Comparison of ENCODE assay signal across 1 cellular context in the genomic region with DNA sequence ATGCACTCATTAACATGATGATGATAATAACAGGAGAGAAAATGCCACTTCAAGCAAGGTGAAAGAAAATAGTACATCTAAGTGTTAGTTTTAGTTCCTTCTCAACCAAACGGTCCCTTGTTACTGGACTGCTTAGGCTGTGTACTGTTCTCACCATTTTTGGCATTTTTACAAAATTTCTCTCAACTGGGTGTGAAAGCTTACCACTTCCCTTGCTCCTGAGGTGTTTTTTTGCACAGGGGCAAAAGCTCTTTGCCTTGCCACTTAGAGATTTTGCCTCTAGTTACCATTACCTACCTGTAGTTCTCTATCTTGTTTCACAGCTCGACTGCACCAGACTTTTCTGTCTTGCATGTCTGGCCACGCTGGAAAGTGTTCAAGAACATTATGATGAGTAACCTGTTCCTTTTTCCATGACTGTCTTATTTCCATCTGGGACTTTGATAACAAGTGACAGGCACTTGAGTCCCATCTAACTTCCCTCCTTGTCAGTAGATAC.
A peak's percentile ranks its signal among the peaks of the same experiment; 100 is the strongest.
TF ChIP-seq lines count a peak whose summit lies in the region.

No MANE protein-coding gene starts in this region.

TF ChIP-seq in K562, 482 proteins besides CTCF, POLR2A, EP300 and RAD21 (continued from another document and continues in another):
- TF ChIP-seq, protein P1, sequence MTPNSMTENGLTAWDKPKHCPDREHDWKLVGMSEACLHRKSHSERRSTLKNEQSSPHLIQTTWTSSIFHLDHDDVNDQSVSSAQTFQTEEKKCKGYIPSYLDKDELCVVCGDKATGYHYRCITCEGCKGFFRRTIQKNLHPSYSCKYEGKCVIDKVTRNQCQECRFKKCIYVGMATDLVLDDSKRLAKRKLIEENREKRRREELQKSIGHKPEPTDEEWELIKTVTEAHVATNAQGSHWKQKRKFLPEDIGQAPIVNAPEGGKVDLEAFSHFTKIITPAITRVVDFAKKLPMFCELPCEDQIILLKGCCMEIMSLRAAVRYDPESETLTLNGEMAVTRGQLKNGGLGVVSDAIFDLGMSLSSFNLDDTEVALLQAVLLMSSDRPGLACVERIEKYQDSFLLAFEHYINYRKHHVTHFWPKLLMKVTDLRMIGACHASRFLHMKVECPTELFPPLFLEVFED (CRISPR knock-in tag; conservative IDR thresholded peaks at IDR 0.05): no peak
- TF ChIP-seq FOXK2 (conservative IDR thresholded peaks at IDR 0.05 in 1 of 2, IDR thresholded peaks at IDR 0.05 in 1 of 2; ENCODE audit: low read depth in 2 of 2) (peak; percentile 47 to 59; a peak in 1 of 4 replicates), HEY1 (CRISPR knock-in tag; IDR thresholded peaks at IDR 0.05; ENCODE audit: borderline replicate concordance) (no peak), MAFF (IDR thresholded peaks at IDR 0.05; ENCODE audit: low read length) (no peak), BACH1 (tag; IDR thresholded peaks at IDR 0.05) (no peak), ZNF347 (CRISPR knock-in tag; IDR thresholded peaks at IDR 0.05; ENCODE audit: low read depth) (no peak), ZNF197 (CRISPR knock-in tag; IDR thresholded peaks at IDR 0.05; ENCODE audit: low read depth) (no peak), FUS (optimal IDR thresholded peaks at IDR 0.05; ENCODE audit: low read depth, low read length) (no peak), GTF2A2 (tag; IDR thresholded peaks at IDR 0.05) (no peak), HNRNPUL1 (IDR thresholded peaks at IDR 0.05; ENCODE audit: low read length) (no peak), MTA2 (IDR thresholded peaks at IDR 0.05; ENCODE audit: low read depth) (peak; percentile 49), ZNF76 (CRISPR knock-in tag; IDR thresholded peaks at IDR 0.05; ENCODE audit: borderline replicate concordance) (no peak), ZSCAN29 (IDR thresholded peaks at IDR 0.05) (no peak), ZNF41 (CRISPR knock-in tag; conservative IDR thresholded peaks at IDR 0.05) (no peak), SMARCC2 (IDR thresholded peaks at IDR 0.05; ENCODE audit: low read depth) (peak; percentile 53; the same call in 1 of the 2 replicates), ZNF584 (CRISPR knock-in tag; IDR thresholded peaks at IDR 0.05; ENCODE audit: low read depth) (no peak), EHMT2 (IDR thresholded peaks at IDR 0.05) (peak; percentile 60; the same call in 1 of the 2 replicates), NR2F6 (CRISPR knock-in tag; IDR thresholded peaks at IDR 0.05) (no peak), NELFE (IDR thresholded peaks at IDR 0.05; ENCODE audit: insufficient read depth, insufficient read length) (no peak), ATF7 (IDR thresholded peaks at IDR 0.05) (peak; percentile 48; the same call in 1 of the 2 replicates), MXI1 (IDR thresholded peaks at IDR 0.05; ENCODE audit: low read depth, low read length) (no peak), NFATC3 (IDR thresholded peaks at IDR 0.05) (peak; percentile 97), ELF1 (tag; IDR thresholded peaks at IDR 0.05) (no peak), ETV1 (tag; conservative IDR thresholded peaks at IDR 0.05; ENCODE audit: low read depth) (no peak), CBFA2T2 (conservative IDR thresholded peaks at IDR 0.05) (peak; percentile 44), TEAD1 (CRISPR knock-in tag; IDR thresholded peaks at IDR 0.05) (no peak), ZKSCAN8 (CRISPR knock-in tag; IDR thresholded peaks at IDR 0.05) (no peak), RHOXF2B (CRISPR knock-in tag; conservative IDR thresholded peaks at IDR 0.05) (no peak), ZNF253 (CRISPR knock-in tag; conservative IDR thresholded peaks at IDR 0.05) (no peak), NCOR1 (IDR thresholded peaks at IDR 0.05) (peak; percentile 13; the same call in 1 of the 2 replicates), POLR2B (IDR thresholded peaks at IDR 0.05; ENCODE audit: low read depth, partially characterized antibody) (no peak), MEIS2 (IDR thresholded peaks at IDR 0.05; ENCODE audit: partially characterized antibody) (peak; percentile 82), FOXA3 (CRISPR knock-in tag; conservative IDR thresholded peaks at IDR 0.05 in 1 of 2, IDR thresholded peaks at IDR 0.05 in 1 of 2) (no peak), SMAD3 (CRISPR knock-in tag; conservative IDR thresholded peaks at IDR 0.05) (no peak; the same call in 1 of the 2 replicates), STAT5A (IDR thresholded peaks at IDR 0.05; ENCODE audit: borderline replicate concordance, low read length) (no peak), NFE2 (IDR thresholded peaks at IDR 0.05; ENCODE audit: low read depth) (peak; percentile 33; the same call in 1 of the 2 replicates), RBM14 (IDR thresholded peaks at IDR 0.05; ENCODE audit: borderline replicate concordance, insufficient read depth, low read depth, low read length) (no peak), MAZ (CRISPR knock-in tag; conservative IDR thresholded peaks at IDR 0.05 in 1 of 2, IDR thresholded peaks at IDR 0.05 in 1 of 2) (0 out of 4 replicates have a peak, but pooled peaks of 1 of the 2 experiments have one; percentile 41), MECOM (CRISPR knock-in tag; IDR thresholded peaks at IDR 0.05) (peak; percentile 88), COPS2 (conservative IDR thresholded peaks at IDR 0.05) (no peak), HNRNPH1 (optimal IDR thresholded peaks at IDR 0.05; ENCODE audit: low read depth, low read length) (no peak), HDAC8 (tag; IDR thresholded peaks at IDR 0.05) (no peak), JUND (IDR thresholded peaks at IDR 0.05; ENCODE audit: borderline replicate concordance, low read depth, low read length) (peak; percentile 60; the same call in 1 of the 2 replicates), JUND (tag; IDR thresholded peaks at IDR 0.05; ENCODE audit: borderline replicate concordance, low read depth, low read length) (peak; percentile 70; the same call in 1 of the 3 replicates), POLR2AphosphoS5 (IDR thresholded peaks at IDR 0.05; ENCODE audit: control insufficient read depth, insufficient read depth, low read depth, low read length) (0 out of 2 replicates have a peak, but pooled peaks have one; percentile 22), CHD2 (IDR thresholded peaks at IDR 0.05; ENCODE audit: low read depth, low read length) (no peak), BCL6 (CRISPR knock-in tag; IDR thresholded peaks at IDR 0.05) (no peak)
- TF ChIP-seq, protein P2, sequence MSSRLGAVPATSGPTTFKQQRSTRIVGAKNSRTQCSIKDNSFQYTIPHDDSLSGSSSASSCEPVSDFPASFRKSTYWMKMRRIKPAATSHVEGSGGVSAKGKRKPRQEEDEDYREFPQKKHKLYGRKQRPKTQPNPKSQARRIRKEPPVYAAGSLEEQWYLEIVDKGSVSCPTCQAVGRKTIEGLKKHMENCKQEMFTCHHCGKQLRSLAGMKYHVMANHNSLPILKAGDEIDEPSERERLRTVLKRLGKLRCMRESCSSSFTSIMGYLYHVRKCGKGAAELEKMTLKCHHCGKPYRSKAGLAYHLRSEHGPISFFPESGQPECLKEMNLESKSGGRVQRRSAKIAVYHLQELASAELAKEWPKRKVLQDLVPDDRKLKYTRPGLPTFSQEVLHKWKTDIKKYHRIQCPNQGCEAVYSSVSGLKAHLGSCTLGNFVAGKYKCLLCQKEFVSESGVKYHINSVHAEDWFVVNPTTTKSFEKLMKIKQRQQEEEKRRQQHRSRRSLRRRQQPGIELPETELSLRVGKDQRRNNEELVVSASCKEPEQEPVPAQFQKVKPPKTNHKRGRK (tag; IDR thresholded peaks at IDR 0.05): no peak
- TF ChIP-seq, protein P3, sequence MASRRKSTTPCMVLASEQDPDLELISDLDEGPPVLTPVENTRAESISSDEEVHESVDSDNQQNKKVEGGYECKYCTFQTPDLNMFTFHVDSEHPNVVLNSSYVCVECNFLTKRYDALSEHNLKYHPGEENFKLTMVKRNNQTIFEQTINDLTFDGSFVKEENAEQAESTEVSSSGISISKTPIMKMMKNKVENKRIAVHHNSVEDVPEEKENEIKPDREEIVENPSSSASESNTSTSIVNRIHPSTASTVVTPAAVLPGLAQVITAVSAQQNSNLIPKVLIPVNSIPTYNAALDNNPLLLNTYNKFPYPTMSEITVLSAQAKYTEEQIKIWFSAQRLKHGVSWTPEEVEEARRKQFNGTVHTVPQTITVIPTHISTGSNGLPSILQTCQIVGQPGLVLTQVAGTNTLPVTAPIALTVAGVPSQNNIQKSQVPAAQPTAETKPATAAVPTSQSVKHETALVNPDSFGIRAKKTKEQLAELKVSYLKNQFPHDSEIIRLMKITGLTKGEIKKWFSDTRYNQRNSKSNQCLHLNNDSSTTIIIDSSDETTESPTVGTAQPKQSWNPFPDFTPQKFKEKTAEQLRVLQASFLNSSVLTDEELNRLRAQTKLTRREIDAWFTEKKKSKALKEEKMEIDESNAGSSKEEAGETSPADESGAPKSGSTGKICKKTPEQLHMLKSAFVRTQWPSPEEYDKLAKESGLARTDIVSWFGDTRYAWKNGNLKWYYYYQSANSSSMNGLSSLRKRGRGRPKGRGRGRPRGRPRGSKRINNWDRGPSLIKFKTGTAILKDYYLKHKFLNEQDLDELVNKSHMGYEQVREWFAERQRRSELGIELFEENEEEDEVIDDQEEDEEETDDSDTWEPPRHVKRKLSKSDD (conservative IDR thresholded peaks at IDR 0.05; ENCODE audit: low read length): no peak
- TF ChIP-seq, protein P4, sequence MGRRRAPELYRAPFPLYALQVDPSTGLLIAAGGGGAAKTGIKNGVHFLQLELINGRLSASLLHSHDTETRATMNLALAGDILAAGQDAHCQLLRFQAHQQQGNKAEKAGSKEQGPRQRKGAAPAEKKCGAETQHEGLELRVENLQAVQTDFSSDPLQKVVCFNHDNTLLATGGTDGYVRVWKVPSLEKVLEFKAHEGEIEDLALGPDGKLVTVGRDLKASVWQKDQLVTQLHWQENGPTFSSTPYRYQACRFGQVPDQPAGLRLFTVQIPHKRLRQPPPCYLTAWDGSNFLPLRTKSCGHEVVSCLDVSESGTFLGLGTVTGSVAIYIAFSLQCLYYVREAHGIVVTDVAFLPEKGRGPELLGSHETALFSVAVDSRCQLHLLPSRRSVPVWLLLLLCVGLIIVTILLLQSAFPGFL (CRISPR knock-in tag; IDR thresholded peaks at IDR 0.05): no peak
- TF ChIP-seq, protein P5, sequence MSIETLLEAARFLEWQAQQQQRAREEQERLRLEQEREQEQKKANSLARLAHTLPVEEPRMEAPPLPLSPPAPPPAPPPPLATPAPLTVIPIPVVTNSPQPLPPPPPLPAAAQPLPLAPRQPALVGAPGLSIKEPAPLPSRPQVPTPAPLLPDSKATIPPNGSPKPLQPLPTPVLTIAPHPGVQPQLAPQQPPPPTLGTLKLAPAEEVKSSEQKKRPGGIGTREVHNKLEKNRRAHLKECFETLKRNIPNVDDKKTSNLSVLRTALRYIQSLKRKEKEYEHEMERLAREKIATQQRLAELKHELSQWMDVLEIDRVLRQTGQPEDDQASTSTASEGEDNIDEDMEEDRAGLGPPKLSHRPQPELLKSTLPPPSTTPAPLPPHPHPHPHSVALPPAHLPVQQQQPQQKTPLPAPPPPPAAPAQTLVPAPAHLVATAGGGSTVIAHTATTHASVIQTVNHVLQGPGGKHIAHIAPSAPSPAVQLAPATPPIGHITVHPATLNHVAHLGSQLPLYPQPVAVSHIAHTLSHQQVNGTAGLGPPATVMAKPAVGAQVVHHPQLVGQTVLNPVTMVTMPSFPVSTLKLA (conservative IDR thresholded peaks at IDR 0.05): peak in 1 of 2 experiments; percentile 47; a peak in 2 of 4 replicates
- TF ChIP-seq, protein P6, sequence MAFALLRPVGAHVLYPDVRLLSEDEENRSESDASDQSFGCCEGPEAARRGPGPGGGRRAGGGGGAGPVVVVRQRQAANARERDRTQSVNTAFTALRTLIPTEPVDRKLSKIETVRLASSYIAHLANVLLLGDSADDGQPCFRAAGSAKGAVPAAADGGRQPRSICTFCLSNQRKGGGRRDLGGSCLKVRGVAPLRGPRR (CRISPR knock-in tag; IDR thresholded peaks at IDR 0.05): no peak
- TF ChIP-seq, protein P7, sequence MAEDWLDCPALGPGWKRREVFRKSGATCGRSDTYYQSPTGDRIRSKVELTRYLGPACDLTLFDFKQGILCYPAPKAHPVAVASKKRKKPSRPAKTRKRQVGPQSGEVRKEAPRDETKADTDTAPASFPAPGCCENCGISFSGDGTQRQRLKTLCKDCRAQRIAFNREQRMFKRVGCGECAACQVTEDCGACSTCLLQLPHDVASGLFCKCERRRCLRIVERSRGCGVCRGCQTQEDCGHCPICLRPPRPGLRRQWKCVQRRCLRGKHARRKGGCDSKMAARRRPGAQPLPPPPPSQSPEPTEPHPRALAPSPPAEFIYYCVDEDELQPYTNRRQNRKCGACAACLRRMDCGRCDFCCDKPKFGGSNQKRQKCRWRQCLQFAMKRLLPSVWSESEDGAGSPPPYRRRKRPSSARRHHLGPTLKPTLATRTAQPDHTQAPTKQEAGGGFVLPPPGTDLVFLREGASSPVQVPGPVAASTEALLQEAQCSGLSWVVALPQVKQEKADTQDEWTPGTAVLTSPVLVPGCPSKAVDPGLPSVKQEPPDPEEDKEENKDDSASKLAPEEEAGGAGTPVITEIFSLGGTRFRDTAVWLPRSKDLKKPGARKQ (CRISPR knock-in tag; IDR thresholded peaks at IDR 0.05): no peak
- TF ChIP-seq, protein P8, sequence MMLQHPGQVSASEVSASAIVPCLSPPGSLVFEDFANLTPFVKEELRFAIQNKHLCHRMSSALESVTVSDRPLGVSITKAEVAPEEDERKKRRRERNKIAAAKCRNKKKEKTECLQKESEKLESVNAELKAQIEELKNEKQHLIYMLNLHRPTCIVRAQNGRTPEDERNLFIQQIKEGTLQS (IDR thresholded peaks at IDR 0.05): peak; percentile 48; the same call in 1 of the 2 replicates
- TF ChIP-seq, protein P8 (CRISPR knock-in tag; conservative IDR thresholded peaks at IDR 0.05): no peak
- TF ChIP-seq, protein P9, sequence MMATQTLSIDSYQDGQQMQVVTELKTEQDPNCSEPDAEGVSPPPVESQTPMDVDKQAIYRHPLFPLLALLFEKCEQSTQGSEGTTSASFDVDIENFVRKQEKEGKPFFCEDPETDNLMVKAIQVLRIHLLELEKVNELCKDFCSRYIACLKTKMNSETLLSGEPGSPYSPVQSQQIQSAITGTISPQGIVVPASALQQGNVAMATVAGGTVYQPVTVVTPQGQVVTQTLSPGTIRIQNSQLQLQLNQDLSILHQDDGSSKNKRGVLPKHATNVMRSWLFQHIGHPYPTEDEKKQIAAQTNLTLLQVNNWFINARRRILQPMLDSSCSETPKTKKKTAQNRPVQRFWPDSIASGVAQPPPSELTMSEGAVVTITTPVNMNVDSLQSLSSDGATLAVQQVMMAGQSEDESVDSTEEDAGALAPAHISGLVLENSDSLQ (IDR thresholded peaks at IDR 0.05): peak; percentile 88
